Comparison of ENCODE assay signal across 8 cellular contexts in the genomic region with DNA sequence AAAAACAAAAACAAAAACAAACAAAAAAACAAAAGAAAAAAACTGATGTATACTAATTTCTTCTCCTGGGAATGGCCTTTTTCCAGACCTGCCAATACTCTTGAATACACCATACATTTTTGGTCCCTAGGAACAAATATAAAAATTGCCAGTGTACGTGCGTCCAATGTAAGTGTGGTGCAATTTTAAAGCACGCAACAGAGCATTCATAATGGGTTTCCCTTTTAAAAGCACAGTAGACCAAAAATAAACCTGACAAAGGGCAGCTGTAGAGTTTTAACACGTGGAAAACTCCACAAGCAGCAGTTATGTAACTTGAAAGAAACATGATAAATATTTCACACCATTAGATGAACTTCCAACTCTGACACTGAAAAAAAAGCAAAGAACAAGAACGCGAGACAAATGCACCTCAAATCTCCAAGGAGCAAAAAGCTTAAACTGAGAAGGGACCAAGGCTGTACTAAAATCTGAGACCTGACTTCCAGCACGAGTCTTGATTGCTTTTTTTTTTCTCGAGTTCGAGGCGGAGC. TPM values are rescaled to one million over a fixed set of nuclear protein-coding genes. Genes with fewer than 3 reads are reported as not detected.
A peak's percentile ranks its signal among the peaks of the same experiment; 100 is the strongest.
DNase-seq lines count a peak whose midpoint lies in the region; ATAC-seq and TF ChIP-seq lines count a peak whose summit lies in the region.

No MANE protein-coding gene starts in this region.

- WGBS in SK-N-SH (ENCODE audit: low lambda C conversion rate) = 34% methylated on average over 10 of the region's 10 CpGs
- 29% methylated on average over 10 of the region's 10 CpGs for WGBS in mesenchymal stem cell
- 0 to 1% methylated on average over 10 of the region's 10 CpGs for WGBS in aorta, 2 donors

- H3K9me3 ChIP-seq in SK-N-SH (no peaks in the 10 kb centered on the region), HUES6 (ENCODE audit: control insufficient read depth, insufficient read depth, low read depth, low read length) (no peaks in the 10 kb centered on the region), mesenchymal stem cell (ENCODE audit: control insufficient read depth, low read length) (no peaks in the 10 kb centered on the region), aorta (ENCODE audit: control insufficient read depth, low read length) (no peaks in the 10 kb centered on the region)

- H3K4ac ChIP-seq in mesenchymal stem cell (ENCODE audit: low read depth in 1 of 2, low read length in 2 of 2) = no peak overlapping the region

- H2BK15ac ChIP-seq in mesenchymal stem cell (ENCODE audit: low read depth, poor library complexity, severe bottlenecking) = no peak overlapping the region

- CTCF ChIA-PET in SK-N-SH (lab: Yijun Ruan, JAX) = interaction anchor here (0.8 to 4.0 kb wide), 4 partner anchors 27 to 70 kb away, joined by 3 to 40 read pairs (median 4); no protein-coding TSS in a partner anchor

- H3K79me1 ChIP-seq in mesenchymal stem cell (replicated peaks; ENCODE audit: low read length, poor library complexity, severe bottlenecking) = no peaks in the 10 kb centered on the region

- H3K27me3 ChIP-seq in SK-N-SH (ENCODE audit: insufficient read depth) (no peaks in the 10 kb centered on the region), HUES6 (ENCODE audit: control insufficient read depth, insufficient read depth, low read length) (peaks cover 45% of the 10 kb centered on the region), mesenchymal stem cell (ENCODE audit: control insufficient read depth in 1 of 2, insufficient read depth in 1 of 2, low read length in 2 of 2) (peaks cover 0 to 19% of the 10 kb centered on the region in 2 experiments), aorta (ENCODE audit: control insufficient read depth in 1 of 2, insufficient read depth in 2 of 2, low read length in 1 of 2) (no peaks in the 10 kb centered on the region)

- peak overlapping the region; percentile 48 to 64; a peak in 2 of 4 replicates for H3K27ac ChIP-seq in SK-N-SH (ENCODE audit: low read depth in 2 of 2, low read length in 1 of 2)
- no peak overlapping the region for H3K27ac ChIP-seq in HUES6 (ENCODE audit: low read depth, low read length)
- H3K27ac ChIP-seq in mesenchymal stem cell (ENCODE audit: low read length, poor library complexity, severe bottlenecking) = no peak overlapping the region
- H3K27ac ChIP-seq in aorta (ENCODE audit: low read depth in 1 of 2, low read length in 2 of 2) = no peak overlapping the region

- no peak overlapping the region for H2BK5ac ChIP-seq in mesenchymal stem cell (ENCODE audit: low read depth, low read length, poor library complexity, severe bottlenecking)

- H2BK12ac ChIP-seq in mesenchymal stem cell (ENCODE audit: low read length in 2 of 2) = no peak overlapping the region

- ATAC-seq in SK-N-SH treated with all-trans-retinoic acid at 6 μM for 48 hours = no peak
- no peak for ATAC-seq in aorta (ENCODE audit: low FRiP score)
- no peak for ATAC-seq in GM19455 (IDR thresholded peaks at IDR 0.05; ENCODE audit: unreplicated experiment)
- no peak for ATAC-seq in HG02571 (IDR thresholded peaks at IDR 0.05; ENCODE audit: unreplicated experiment)

- intact Hi-C loops in aorta (cut with DNase I) = no loop called here

- no peak for TF ChIP-seq RAD21 in SK-N-SH (IDR thresholded peaks at IDR 0.05; ENCODE audit: low read length)

- peaks cover 6 to 7% of the 10 kb centered on the region in 2 experiments; a peak in 2 of 4 replicates for H3K4me1 ChIP-seq in SK-N-SH (ENCODE audit: control insufficient read depth in 1 of 2, insufficient read depth in 2 of 2, low read depth in 1 of 2, low read length in 1 of 2)
- H3K4me1 ChIP-seq in HUES6 (ENCODE audit: control insufficient read depth, insufficient read depth, low read length) = no peaks in the 10 kb centered on the region
- peaks cover 8% of the 10 kb centered on the region for H3K4me1 ChIP-seq in mesenchymal stem cell (ENCODE audit: control insufficient read depth, insufficient read depth, low read depth, low read length)
- no peaks in the 10 kb centered on the region for H3K4me1 ChIP-seq in aorta (ENCODE audit: control insufficient read depth in 1 of 2, insufficient read depth in 2 of 2, low read length in 2 of 2)

- H2BK120ac ChIP-seq in mesenchymal stem cell (ENCODE audit: low read depth, low read length) = no peak overlapping the region

- no peak for TF ChIP-seq CTCF in SK-N-SH (IDR thresholded peaks at IDR 0.05)
- no peak for TF ChIP-seq CTCF in cardiac fibroblast (IDR thresholded peaks at IDR 0.05; ENCODE audit: low read depth, low read length)

- H3K79me2 ChIP-seq in SK-N-SH (ENCODE audit: insufficient read depth) = no peaks in the 10 kb centered on the region

- H3K4me2 ChIP-seq in SK-N-SH = peak overlapping the region; percentile 87
- H3K4me2 ChIP-seq in mesenchymal stem cell (ENCODE audit: low read length, poor library complexity, severe bottlenecking) = peak overlapping the region; percentile 90

- no peak overlapping the region for H3K23ac ChIP-seq in mesenchymal stem cell (ENCODE audit: low read length in 2 of 2)

- no peaks in the 10 kb centered on the region for H3K36me3 ChIP-seq in SK-N-SH (replicated peaks in 1 of 2; ENCODE audit: control insufficient read depth in 1 of 2, insufficient read depth in 2 of 2, low read length in 1 of 2)
- no peaks in the 10 kb centered on the region for H3K36me3 ChIP-seq in HUES6 (ENCODE audit: control insufficient read depth, insufficient read depth, low read length)
- no peaks in the 10 kb centered on the region for H3K36me3 ChIP-seq in mesenchymal stem cell (ENCODE audit: control insufficient read depth in 1 of 2, insufficient read depth in 2 of 2, low read depth in 1 of 2, low read length in 2 of 2)
- H3K36me3 ChIP-seq in aorta (ENCODE audit: control insufficient read depth in 1 of 2, insufficient read depth in 2 of 2, low read length in 1 of 2) = no peaks in the 10 kb centered on the region

- no peak overlapping the region for H3K18ac ChIP-seq in mesenchymal stem cell (ENCODE audit: low read depth in 1 of 2, low read length in 2 of 2)

- no peak for TF ChIP-seq EP300 in SK-N-SH (IDR thresholded peaks at IDR 0.05; ENCODE audit: borderline replicate concordance in 1 of 2, low read depth in 1 of 2, low read length in 1 of 2)

- H2AK5ac ChIP-seq in mesenchymal stem cell (ENCODE audit: low read length, severe bottlenecking) = no peak overlapping the region

- no peak overlapping the region for H4K91ac ChIP-seq in mesenchymal stem cell (ENCODE audit: low read length)

- no peaks in the 10 kb centered on the region for H4K20me1 ChIP-seq in SK-N-SH (ENCODE audit: insufficient read depth)

- H4K8ac ChIP-seq in mesenchymal stem cell (ENCODE audit: low read length) = no peak overlapping the region

- H3K9me2 ChIP-seq in SK-N-SH = no peaks in the 10 kb centered on the region

- H3K4me3 ChIP-seq in SK-N-SH (ENCODE audit: low read depth in 2 of 2, low read length in 1 of 2) (peak overlapping the region; percentile 81 to 85), HUES6 (ENCODE audit: low read depth, low read length) (peak overlapping the region; percentile 72), cardiac fibroblast (replicated peaks in 1 of 2; ENCODE audit: low read depth in 2 of 2, low read length in 2 of 2) (peak overlapping the region; percentile 49 to 58), mesenchymal stem cell (ENCODE audit: insufficient read depth in 1 of 2, low read depth in 1 of 2, low read length in 2 of 2) (peak overlapping the region; percentile 63 to 83), aorta (ENCODE audit: low read length in 2 of 2) (peak overlapping the region; percentile 76 to 90)

- DNase-seq in SK-N-SH (no peak), cardiac fibroblast (ENCODE audit: low read depth in 2 of 2) (peak; percentile 15 to 42), mesenchymal stem cell (peak; percentile 10), aorta (no peak)

- peaks cover 6% of the 10 kb centered on the region for H3F3A ChIP-seq in SK-N-SH (replicated peaks; ENCODE audit: insufficient read depth)

- no peak overlapping the region for H3K14ac ChIP-seq in mesenchymal stem cell (ENCODE audit: low read length in 2 of 2)

- H3K9ac ChIP-seq in SK-N-SH (peak overlapping the region; percentile 80), HUES6 (ENCODE audit: low read length) (peak overlapping the region; percentile 14), mesenchymal stem cell (ENCODE audit: low read length) (peak overlapping the region; percentile 84)

- POLR2A ChIA-PET in SK-N-SH (lab: Yijun Ruan, JAX) = interaction anchor here (0.6 kb wide), 1 partner anchor 888 kb away, joined by 4 read pairs; no protein-coding TSS in a partner anchor

- H2AFZ ChIP-seq in SK-N-SH (ENCODE audit: low read depth) (peak overlapping the region; percentile 94), mesenchymal stem cell (ENCODE audit: low read depth, low read length) (no peak overlapping the region)

TF ChIP-seq in SK-N-SH, 30 proteins besides CTCF, POLR2A, EP300 and RAD21:
- TF ChIP-seq, protein P1, sequence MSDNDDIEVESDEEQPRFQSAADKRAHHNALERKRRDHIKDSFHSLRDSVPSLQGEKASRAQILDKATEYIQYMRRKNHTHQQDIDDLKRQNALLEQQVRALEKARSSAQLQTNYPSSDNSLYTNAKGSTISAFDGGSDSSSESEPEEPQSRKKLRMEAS (IDR thresholded peaks at IDR 0.05; ENCODE audit: low read depth) = 0 out of 2 replicates have a peak, but pooled peaks have one; percentile 19
- TF ChIP-seq TEAD4 (IDR thresholded peaks at IDR 0.05; ENCODE audit: borderline replicate concordance, insufficient read depth) = no peak

TF ChIP-seq in SK-N-SH treated with all-trans-retinoic acid at 6 μM for 48 hours, 23 proteins besides CTCF, POLR2A, EP300 and RAD21 (continues in another document):
- TF ChIP-seq ZFP3 (CRISPR knock-in tag; IDR thresholded peaks at IDR 0.05) (no peak), OSR1 (CRISPR knock-in tag; IDR thresholded peaks at IDR 0.05) (no peak), ISL1 (CRISPR knock-in tag; IDR thresholded peaks at IDR 0.05) (no peak)

RNA-seq across cellular contexts. Expression of gene JAM2, which starts 0.4 kb away (rescaled TPM):
- polyA plus RNA-seq in SK-N-SH (2012; rRNA removed) (8.3 and 8.4 TPM in 2 replicates), aorta (1 to 10 TPM; 2.1 to 5.3 TPM)
- polyA plus RNA-seq in SK-N-SH (2012; cell fraction: cytosol; rRNA removed) = 9.1 and 9.3 TPM in 2 replicates
- 4.8 and 8.1 TPM in 2 replicates for polyA plus RNA-seq in SK-N-SH (2012; cell fraction: nucleus; rRNA removed)
- 0.06 TPM for polyA plus RNA-seq in mesenchymal stem cell (2013, experiment 1 of 2)
- 0.12 TPM for polyA plus RNA-seq in mesenchymal stem cell (2013, experiment 2 of 2)
- total RNA-seq in aorta = 10 to 100 TPM; 20.1 to 61.0 TPM

RNA-seq across cellular contexts. Expression of gene MRPL39, which starts 31.4 kb away (rescaled TPM):
- polyA plus RNA-seq in SK-N-SH (2012; rRNA removed) (21.1 and 26.9 TPM in 2 replicates), aorta (10 to 100 TPM; 19.6 to 30.3 TPM)
- polyA plus RNA-seq in SK-N-SH (2012; cell fraction: cytosol; rRNA removed) = 30.2 and 43.6 TPM in 2 replicates
- polyA plus RNA-seq in SK-N-SH (2012; cell fraction: nucleus; rRNA removed) = 7.3 and 13.5 TPM in 2 replicates
- polyA plus RNA-seq in mesenchymal stem cell (2013, experiment 1 of 2) = 25.8 TPM
- polyA plus RNA-seq in mesenchymal stem cell (2013, experiment 2 of 2) = 27.0 TPM
- 10 to 100 TPM; 15.8 to 16.8 TPM for total RNA-seq in aorta

Comparison
In these comparisons a context has a peak if more than half of its experiments do, and no peak if none do; other contexts are left out.
1. DNase-seq: peak in cardiac fibroblast (2 of 2) and mesenchymal stem cell (single experiment); none in SK-N-SH (single experiment) and aorta (0 of 2).
2. H3K27ac ChIP-seq: peak in SK-N-SH (2 of 2); none in HUES6 (single experiment), mesenchymal stem cell (single experiment) and aorta (0 of 2).
3. H3K9ac ChIP-seq: peak in every context shown above with its lines; median percentile 84 in mesenchymal stem cell; 80 in SK-N-SH; 14 in HUES6.
4. Peak in every context shown above with its lines, with median percentiles within 50 percentile points of each other: H3K4me3 ChIP-seq.